Comparison of ENCODE assay signal across 2 cellular contexts in the genomic region with DNA sequence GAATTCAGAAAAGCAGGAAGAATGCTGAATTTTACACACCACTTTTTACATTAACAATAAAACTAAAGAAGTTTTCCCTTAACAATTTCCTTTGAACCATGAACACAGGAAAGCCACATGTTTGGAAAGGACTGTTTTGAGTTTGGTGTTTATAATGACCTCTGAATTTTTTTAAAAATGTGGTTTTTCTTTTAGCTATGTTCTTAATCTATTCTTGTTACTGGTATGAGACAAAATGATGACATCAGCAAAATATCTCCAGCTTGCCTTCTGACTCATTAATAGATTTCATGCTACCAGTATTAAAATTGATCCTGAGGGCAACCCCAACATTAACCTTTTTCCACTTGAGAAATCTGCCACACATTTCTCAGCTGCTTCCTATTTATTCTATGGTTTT.
TF ChIP-seq lines count a peak whose summit lies in the region.

No MANE protein-coding gene starts in this region.

TF ChIP-seq in IMR-90, 13 proteins besides CTCF, POLR2A, EP300 and RAD21:
- TF ChIP-seq FOS (IDR thresholded peaks at IDR 0.05; ENCODE audit: low read depth, low read length), result no peak
- no peak for TF ChIP-seq CEBPB (IDR thresholded peaks at IDR 0.05; ENCODE audit: low read depth, low read length)
- TF ChIP-seq NFE2L2 (IDR thresholded peaks at IDR 0.05; ENCODE audit: low read depth, low read length), result no peak
- TF ChIP-seq MAFK (IDR thresholded peaks at IDR 0.05; ENCODE audit: low read depth, low read length), result peak; percentile 100
- no peak for TF ChIP-seq CHD1 (IDR thresholded peaks at IDR 0.05; ENCODE audit: low read depth, low read length)
- TF ChIP-seq, protein P1, sequence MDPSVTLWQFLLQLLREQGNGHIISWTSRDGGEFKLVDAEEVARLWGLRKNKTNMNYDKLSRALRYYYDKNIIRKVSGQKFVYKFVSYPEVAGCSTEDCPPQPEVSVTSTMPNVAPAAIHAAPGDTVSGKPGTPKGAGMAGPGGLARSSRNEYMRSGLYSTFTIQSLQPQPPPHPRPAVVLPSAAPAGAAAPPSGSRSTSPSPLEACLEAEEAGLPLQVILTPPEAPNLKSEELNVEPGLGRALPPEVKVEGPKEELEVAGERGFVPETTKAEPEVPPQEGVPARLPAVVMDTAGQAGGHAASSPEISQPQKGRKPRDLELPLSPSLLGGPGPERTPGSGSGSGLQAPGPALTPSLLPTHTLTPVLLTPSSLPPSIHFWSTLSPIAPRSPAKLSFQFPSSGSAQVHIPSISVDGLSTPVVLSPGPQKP (IDR thresholded peaks at IDR 0.05; ENCODE audit: borderline replicate concordance, low read depth, low read length), result no peak

TF ChIP-seq in H1, 55 proteins besides CTCF, POLR2A, EP300 and RAD21 (continued from another document):
- peak; percentile 97 for TF ChIP-seq MAFK (IDR thresholded peaks at IDR 0.05; ENCODE audit: low read depth, low read length)
